14 cellular contexts compared by ENCODE assay signal in the genomic region with DNA sequence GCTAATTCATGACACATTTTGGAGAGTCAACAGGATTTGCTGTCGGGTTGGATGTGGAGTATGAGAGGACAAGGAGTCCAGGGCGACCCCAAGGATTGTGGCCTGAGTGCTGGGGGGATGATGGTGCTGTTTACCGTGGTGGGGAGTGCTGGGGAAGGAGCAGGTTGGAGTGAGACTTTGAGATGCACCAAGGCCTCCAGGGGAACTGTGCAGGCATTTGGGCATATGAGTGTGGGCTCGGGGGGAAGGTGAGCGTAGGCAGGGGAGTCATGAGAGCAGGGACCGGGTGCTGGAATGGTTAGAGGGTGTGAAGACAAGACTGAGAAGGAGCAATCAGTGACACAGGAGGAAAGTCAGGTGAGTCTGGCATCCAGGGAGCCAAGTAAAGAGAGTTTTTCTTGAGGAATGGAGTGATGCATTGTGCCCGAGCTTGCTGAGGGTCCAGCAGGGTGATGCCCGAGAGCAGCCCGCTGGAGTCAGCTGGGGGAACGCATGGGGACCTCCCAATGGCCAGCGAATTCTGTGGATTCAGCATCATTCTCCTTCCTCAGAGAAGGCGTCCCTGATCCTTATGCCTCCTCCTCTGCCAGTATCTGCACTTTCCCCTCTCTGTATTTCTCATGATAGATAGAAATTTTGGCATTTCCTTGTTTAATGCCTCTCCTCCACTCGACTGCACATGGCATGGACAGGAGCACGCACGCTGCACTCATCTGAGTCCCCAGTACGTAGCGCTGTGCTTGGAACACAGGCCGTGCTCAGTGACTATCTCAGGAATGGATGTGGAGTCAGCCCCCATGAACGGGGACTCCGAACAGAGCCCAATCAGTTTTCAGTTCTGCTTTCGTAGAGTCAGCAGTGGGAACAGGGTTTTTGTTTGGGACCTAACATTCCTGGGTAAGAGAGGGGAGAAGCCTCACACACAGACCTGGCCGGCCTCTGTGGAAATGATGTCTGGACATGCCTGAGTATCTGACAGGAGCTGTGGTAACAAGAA.
"Had no signal": no experiment of that assay in that cellular context is flagged by ENCODE, and none has a peak within 500 bp of the region (broad histone marks: within the 10 kb centered on the region; RNA-seq: fewer than 3 reads in every experiment).

No MANE protein-coding gene starts in this region.

- H3K27ac Mint-ChIP-seq: activated T-cell treated with anti-CD3 and anti-CD28 coated beads, Interleukin-2, amount 50 U/mL, for 72 hours; T-helper 2 cell treated with Interferon-gamma antibody and Interleukin-4, amounts not matched to agents 5 μg/mL and 100 μg/mL, for 36 hours had no signal

- H3K4me2 ChIP-seq: hepatocyte had no signal

- H3K4me3 ChIP-seq: ascending aorta, colonic mucosa, hepatocyte, prostate gland, right lobe of liver, upper lobe of left lung had no signal

- H3K9me3 Mint-ChIP-seq: activated T-cell treated with anti-CD3 and anti-CD28 coated beads, Interleukin-2, amount 50 U/mL, for 72 hours; T-helper 2 cell treated with Interferon-gamma antibody and Interleukin-4, amounts not matched to agents 5 μg/mL and 100 μg/mL, for 36 hours had no signal

- H2AFZ ChIP-seq: hepatocyte had no signal

- H3K27me3 ChIP-seq: ascending aorta, hepatocyte had no signal

- H3K27ac ChIP-seq: ascending aorta, colonic mucosa, hepatocyte, prostate gland, right lobe of liver, upper lobe of left lung had no signal

- DNase-seq: activated CD4-positive, alpha-beta T cell treated with anti-CD3 and anti-CD28 coated beads, Interleukin-2, amount 50 U/mL, for 4 hours; activated T-cell treated with anti-CD3 and anti-CD28 coated beads, Interleukin-2, amount 50 U/mL, for 72 hours; caudate nucleus; colonic mucosa; effector CD4-positive, alpha-beta T cell; kidney glomerular epithelial cell; nucleus accumbens; right lobe of liver; stimulated activated naive CD4-positive, alpha-beta T cell had no signal

- H3K4me3 Mint-ChIP-seq: activated T-cell treated with anti-CD3 and anti-CD28 coated beads, Interleukin-2, amount 50 U/mL, for 72 hours; T-helper 2 cell treated with Interferon-gamma antibody and Interleukin-4, amounts not matched to agents 5 μg/mL and 100 μg/mL, for 36 hours had no signal

- H3K79me2 ChIP-seq: hepatocyte had no signal

- H3K9me3 ChIP-seq: ascending aorta, colonic mucosa, prostate gland, right lobe of liver, upper lobe of left lung had no signal

- H3K36me3 ChIP-seq: ascending aorta, colonic mucosa, prostate gland, right lobe of liver, upper lobe of left lung had no signal

- H3K4me1 ChIP-seq: ascending aorta, colonic mucosa, prostate gland, right lobe of liver, upper lobe of left lung had no signal
